2 cellular contexts compared by ENCODE assay signal in the genomic region with DNA sequence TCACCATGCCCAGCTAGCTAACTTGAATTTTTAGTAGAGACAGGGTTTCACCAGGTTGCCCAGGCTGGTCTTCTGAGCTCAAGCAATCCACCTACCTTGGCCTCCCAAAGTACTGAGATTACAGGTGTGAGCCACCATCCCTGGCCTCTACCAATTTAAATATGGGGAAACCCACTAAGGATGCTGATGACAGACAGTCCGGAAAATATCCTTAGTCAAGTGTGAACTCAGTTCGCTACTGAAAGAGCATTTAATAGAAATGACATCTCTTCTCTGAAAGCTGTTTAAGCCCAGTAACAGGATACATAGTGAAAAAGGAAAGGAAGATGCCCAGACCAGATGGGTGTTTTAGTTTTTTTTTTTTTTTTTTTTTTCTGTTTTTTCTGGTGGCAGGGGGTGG.
TF ChIP-seq lines count a peak whose summit lies in the region.

No MANE protein-coding gene starts in this region.

TF ChIP-seq in WTC11, 78 proteins besides CTCF, POLR2A, EP300 and RAD21 (continued from another document):
- TF ChIP-seq, protein P1, sequence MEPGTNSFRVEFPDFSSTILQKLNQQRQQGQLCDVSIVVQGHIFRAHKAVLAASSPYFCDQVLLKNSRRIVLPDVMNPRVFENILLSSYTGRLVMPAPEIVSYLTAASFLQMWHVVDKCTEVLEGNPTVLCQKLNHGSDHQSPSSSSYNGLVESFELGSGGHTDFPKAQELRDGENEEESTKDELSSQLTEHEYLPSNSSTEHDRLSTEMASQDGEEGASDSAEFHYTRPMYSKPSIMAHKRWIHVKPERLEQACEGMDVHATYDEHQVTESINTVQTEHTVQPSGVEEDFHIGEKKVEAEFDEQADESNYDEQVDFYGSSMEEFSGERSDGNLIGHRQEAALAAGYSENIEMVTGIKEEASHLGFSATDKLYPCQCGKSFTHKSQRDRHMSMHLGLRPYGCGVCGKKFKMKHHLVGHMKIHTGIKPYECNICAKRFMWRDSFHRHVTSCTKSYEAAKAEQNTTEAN (CRISPR knock-in tag; IDR thresholded peaks at IDR 0.05) = no peak
- TF ChIP-seq ELF4 (CRISPR knock-in tag; IDR thresholded peaks at IDR 0.05; ENCODE audit: low read depth) = no peak
- TF ChIP-seq, protein P2, sequence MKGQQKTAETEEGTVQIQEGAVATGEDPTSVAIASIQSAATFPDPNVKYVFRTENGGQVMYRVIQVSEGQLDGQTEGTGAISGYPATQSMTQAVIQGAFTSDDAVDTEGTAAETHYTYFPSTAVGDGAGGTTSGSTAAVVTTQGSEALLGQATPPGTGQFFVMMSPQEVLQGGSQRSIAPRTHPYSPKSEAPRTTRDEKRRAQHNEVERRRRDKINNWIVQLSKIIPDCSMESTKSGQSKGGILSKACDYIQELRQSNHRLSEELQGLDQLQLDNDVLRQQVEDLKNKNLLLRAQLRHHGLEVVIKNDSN (CRISPR knock-in tag; IDR thresholded peaks at IDR 0.05) = no peak
- TF ChIP-seq, protein P3, sequence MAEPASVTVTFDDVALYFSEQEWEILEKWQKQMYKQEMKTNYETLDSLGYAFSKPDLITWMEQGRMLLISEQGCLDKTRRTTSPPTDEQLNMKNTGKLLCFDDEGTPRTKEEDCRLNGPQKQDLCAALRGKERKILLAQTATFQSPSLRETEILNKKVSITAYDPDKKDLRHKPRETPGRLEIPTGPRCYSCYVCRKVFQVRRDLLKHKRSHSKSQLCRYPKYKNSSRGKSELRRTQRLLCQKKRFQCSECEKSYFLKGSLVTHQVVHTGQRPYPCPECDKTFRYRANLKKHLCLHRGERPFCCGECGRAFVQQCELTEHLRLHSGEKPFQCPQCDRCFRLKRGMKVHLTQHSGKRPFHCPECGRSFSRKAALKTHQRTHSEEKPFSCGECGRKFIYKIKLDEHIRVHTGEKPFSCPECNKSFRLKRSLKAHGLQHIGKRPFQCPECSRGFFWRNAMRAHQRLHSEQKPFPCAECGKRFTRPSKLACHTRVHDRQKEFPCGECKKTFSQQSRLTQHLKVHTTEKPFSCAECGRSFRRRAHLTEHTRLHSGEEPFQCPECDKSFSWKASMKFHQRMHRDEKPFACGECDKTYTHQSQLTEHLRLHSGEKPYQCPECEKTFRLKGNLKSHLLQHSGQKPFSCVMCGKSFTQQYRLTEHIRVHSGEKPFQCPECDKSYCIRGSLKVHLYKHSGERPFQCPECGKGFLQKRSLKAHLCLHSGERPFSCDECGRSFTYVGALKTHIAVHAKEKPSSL (CRISPR knock-in tag; conservative IDR thresholded peaks at IDR 0.05) = no peak
- no peak for TF ChIP-seq JAZF1 (CRISPR knock-in tag; IDR thresholded peaks at IDR 0.05)
- no peak for TF ChIP-seq HMGA2 (CRISPR knock-in tag; IDR thresholded peaks at IDR 0.05)
- no peak for TF ChIP-seq MXD4 (CRISPR knock-in tag; IDR thresholded peaks at IDR 0.05; ENCODE audit: borderline replicate concordance)
- TF ChIP-seq JUN (CRISPR knock-in tag; IDR thresholded peaks at IDR 0.05) = no peak
- TF ChIP-seq NR1H2 (CRISPR knock-in tag; IDR thresholded peaks at IDR 0.05) = no peak
- no peak for TF ChIP-seq ETV6 (CRISPR knock-in tag; IDR thresholded peaks at IDR 0.05)

TF ChIP-seq in endothelial cell of umbilical vein, 7 proteins besides CTCF, POLR2A, EP300 and RAD21 (continued from another document):
- TF ChIP-seq, protein P4, sequence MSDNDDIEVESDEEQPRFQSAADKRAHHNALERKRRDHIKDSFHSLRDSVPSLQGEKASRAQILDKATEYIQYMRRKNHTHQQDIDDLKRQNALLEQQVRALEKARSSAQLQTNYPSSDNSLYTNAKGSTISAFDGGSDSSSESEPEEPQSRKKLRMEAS (IDR thresholded peaks at IDR 0.05; ENCODE audit: insufficient read depth, insufficient read length) = no peak
